Comparison of ENCODE assay signal across 1 cellular context in the genomic region with DNA sequence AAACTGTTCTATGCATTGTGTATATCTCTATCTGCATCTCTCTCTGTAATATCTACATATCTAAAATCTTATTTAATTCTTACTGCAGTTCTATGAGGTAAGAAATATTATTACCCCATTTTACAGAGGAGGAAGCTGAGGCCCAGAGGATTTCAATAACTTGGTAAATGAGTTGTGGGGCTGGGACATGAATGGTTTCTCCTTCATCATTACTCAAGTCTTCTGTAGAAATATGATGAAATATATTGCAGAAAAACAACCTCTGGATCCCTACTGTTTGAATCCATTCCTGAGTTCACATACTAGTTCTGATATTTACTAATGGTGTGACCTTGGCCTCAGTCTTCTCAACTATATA.
TF ChIP-seq lines count a peak whose summit lies in the region.

No MANE protein-coding gene starts in this region.

TF ChIP-seq in K562, 482 proteins besides CTCF, POLR2A, EP300 and RAD21:
- TF ChIP-seq ZNF23 (CRISPR knock-in tag; IDR thresholded peaks at IDR 0.05) (no peak), HNRNPH1 (optimal IDR thresholded peaks at IDR 0.05; ENCODE audit: low read depth, low read length) (no peak), RBM25 (IDR thresholded peaks at IDR 0.05; ENCODE audit: low read depth, low read length, severe bottlenecking) (peak; percentile 95), FOS (IDR thresholded peaks at IDR 0.05; ENCODE audit: extremely low read depth, insufficient read length) (no peak), ADNP (tag; IDR thresholded peaks at IDR 0.05) (peak; percentile 62; the same call in 1 of the 2 replicates), POLR2H (tag; IDR thresholded peaks at IDR 0.05; ENCODE audit: low read depth) (no peak), NFXL1 (CRISPR knock-in tag; IDR thresholded peaks at IDR 0.05) (no peak), BCOR (IDR thresholded peaks at IDR 0.05) (peak; percentile 50; the same call in 1 of the 2 replicates)
